1 cellular context compared by ENCODE assay signal in genomic region chr12:49092086-49092815, GRCh38.
TF ChIP-seq lines count a peak whose summit lies in the region.

No MANE protein-coding gene starts in this region.

TF ChIP-seq in HepG2, 621 proteins besides CTCF, POLR2A, EP300 and RAD21 (continued from another document and continues in another):
- TF ChIP-seq MBD4 (IDR thresholded peaks at IDR 0.05; ENCODE audit: borderline replicate concordance, low read length) (no peak), TMF1 (CRISPR knock-in tag; IDR thresholded peaks at IDR 0.05; ENCODE audit: low read depth) (no peak), ZNF232 (CRISPR knock-in tag; IDR thresholded peaks at IDR 0.05; ENCODE audit: borderline replicate concordance) (peak; percentile 30; the same call in 1 of the 2 replicates), ISL2 (CRISPR knock-in tag; IDR thresholded peaks at IDR 0.05) (0 out of 2 replicates have a peak, but pooled peaks have one; percentile 29), CBX1 (IDR thresholded peaks at IDR 0.05; ENCODE audit: low read depth) (no peak), HMG20B (CRISPR knock-in tag; conservative IDR thresholded peaks at IDR 0.05) (0 out of 2 replicates have a peak, but pooled peaks have one; percentile 29), MAF1 (CRISPR knock-in tag; IDR thresholded peaks at IDR 0.05; ENCODE audit: borderline replicate concordance) (no peak), TRAFD1 (CRISPR knock-in tag; IDR thresholded peaks at IDR 0.05; ENCODE audit: borderline replicate concordance) (no peak), KLF11 (CRISPR knock-in tag; IDR thresholded peaks at IDR 0.05) (no peak), GABPB1 (CRISPR knock-in tag; IDR thresholded peaks at IDR 0.05) (peak; percentile 33; the same call in 1 of the 2 replicates), KAT8 (CRISPR knock-in tag; IDR thresholded peaks at IDR 0.05) (no peak), GATAD2A (CRISPR knock-in tag; IDR thresholded peaks at IDR 0.05) (0 out of 2 replicates have a peak, but pooled peaks have one; percentile 13), ZNF446 (CRISPR knock-in tag; IDR thresholded peaks at IDR 0.05) (no peak), ZNF7 (CRISPR knock-in tag; IDR thresholded peaks at IDR 0.05) (no peak), ZNF567 (CRISPR knock-in tag; IDR thresholded peaks at IDR 0.05; ENCODE audit: borderline replicate concordance) (no peak), CC2D1A (CRISPR knock-in tag; IDR thresholded peaks at IDR 0.05) (no peak), ZNF598 (CRISPR knock-in tag; IDR thresholded peaks at IDR 0.05; ENCODE audit: borderline replicate concordance) (no peak), SP1 (IDR thresholded peaks at IDR 0.05) (no peak), SP1 (CRISPR knock-in tag; IDR thresholded peaks at IDR 0.05) (no peak), MAZ (IDR thresholded peaks at IDR 0.05; ENCODE audit: borderline replicate concordance, low read depth, low read length) (no peak), MAZ (CRISPR knock-in tag; IDR thresholded peaks at IDR 0.05; ENCODE audit: low read depth) (no peak), ZNF556 (CRISPR knock-in tag; IDR thresholded peaks at IDR 0.05; ENCODE audit: borderline replicate concordance) (no peak), IKZF4 (CRISPR knock-in tag; IDR thresholded peaks at IDR 0.05; ENCODE audit: borderline replicate concordance, low read depth, not compliant biosample characterization) (no peak), ELF4 (CRISPR knock-in tag; IDR thresholded peaks at IDR 0.05; ENCODE audit: borderline replicate concordance) (no peak), ZNF687 (CRISPR knock-in tag; IDR thresholded peaks at IDR 0.05) (peak; percentile 56), CEBPZ (IDR thresholded peaks at IDR 0.05; ENCODE audit: low read length) (no peak), ONECUT2 (CRISPR knock-in tag; IDR thresholded peaks at IDR 0.05) (no peak), ZNF256 (CRISPR knock-in tag; conservative IDR thresholded peaks at IDR 0.05) (no peak), NAIF1 (CRISPR knock-in tag; IDR thresholded peaks at IDR 0.05; ENCODE audit: borderline replicate concordance) (no peak), RXRB (CRISPR knock-in tag; IDR thresholded peaks at IDR 0.05; ENCODE audit: borderline replicate concordance) (no peak), FIP1L1 (IDR thresholded peaks at IDR 0.05; ENCODE audit: borderline replicate concordance, insufficient read depth, low read depth, low read length) (no peak), MEIS1 (CRISPR knock-in tag; IDR thresholded peaks at IDR 0.05; ENCODE audit: borderline replicate concordance) (no peak)
- TF ChIP-seq, protein P1, sequence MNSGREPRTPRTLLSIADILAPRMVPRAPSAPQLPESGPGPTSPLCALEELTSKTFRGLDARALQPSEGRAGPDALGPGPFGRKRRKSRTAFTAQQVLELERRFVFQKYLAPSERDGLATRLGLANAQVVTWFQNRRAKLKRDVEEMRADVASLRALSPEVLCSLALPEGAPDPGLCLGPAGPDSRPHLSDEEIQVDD (CRISPR knock-in tag; IDR thresholded peaks at IDR 0.05; ENCODE audit: borderline replicate concordance), result no peak
- TF ChIP-seq, protein P2, sequence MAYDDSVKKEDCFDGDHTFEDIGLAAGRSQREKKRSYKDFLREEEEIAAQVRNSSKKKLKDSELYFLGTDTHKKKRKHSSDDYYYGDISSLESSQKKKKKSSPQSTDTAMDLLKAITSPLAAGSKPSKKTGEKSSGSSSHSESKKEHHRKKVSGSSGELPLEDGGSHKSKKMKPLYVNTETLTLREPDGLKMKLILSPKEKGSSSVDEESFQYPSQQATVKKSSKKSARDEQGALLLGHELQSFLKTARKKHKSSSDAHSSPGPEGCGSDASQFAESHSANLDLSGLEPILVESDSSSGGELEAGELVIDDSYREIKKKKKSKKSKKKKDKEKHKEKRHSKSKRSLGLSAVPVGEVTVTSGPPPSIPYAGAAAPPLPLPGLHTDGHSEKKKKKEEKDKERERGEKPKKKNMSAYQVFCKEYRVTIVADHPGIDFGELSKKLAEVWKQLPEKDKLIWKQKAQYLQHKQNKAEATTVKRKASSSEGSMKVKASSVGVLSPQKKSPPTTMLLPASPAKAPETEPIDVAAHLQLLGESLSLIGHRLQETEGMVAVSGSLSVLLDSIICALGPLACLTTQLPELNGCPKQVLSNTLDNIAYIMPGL (CRISPR knock-in tag; IDR thresholded peaks at IDR 0.05; ENCODE audit: borderline replicate concordance in 1 of 2, low read depth in 1 of 2), result 0 out of 4 replicates have a peak, but pooled peaks of 1 of the 2 experiments have one; percentile 31
- TF ChIP-seq, protein P3, sequence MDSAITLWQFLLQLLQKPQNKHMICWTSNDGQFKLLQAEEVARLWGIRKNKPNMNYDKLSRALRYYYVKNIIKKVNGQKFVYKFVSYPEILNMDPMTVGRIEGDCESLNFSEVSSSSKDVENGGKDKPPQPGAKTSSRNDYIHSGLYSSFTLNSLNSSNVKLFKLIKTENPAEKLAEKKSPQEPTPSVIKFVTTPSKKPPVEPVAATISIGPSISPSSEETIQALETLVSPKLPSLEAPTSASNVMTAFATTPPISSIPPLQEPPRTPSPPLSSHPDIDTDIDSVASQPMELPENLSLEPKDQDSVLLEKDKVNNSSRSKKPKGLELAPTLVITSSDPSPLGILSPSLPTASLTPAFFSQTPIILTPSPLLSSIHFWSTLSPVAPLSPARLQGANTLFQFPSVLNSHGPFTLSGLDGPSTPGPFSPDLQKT (CRISPR knock-in tag; IDR thresholded peaks at IDR 0.05; ENCODE audit: borderline replicate concordance), result no peak
- TF ChIP-seq, protein P4, sequence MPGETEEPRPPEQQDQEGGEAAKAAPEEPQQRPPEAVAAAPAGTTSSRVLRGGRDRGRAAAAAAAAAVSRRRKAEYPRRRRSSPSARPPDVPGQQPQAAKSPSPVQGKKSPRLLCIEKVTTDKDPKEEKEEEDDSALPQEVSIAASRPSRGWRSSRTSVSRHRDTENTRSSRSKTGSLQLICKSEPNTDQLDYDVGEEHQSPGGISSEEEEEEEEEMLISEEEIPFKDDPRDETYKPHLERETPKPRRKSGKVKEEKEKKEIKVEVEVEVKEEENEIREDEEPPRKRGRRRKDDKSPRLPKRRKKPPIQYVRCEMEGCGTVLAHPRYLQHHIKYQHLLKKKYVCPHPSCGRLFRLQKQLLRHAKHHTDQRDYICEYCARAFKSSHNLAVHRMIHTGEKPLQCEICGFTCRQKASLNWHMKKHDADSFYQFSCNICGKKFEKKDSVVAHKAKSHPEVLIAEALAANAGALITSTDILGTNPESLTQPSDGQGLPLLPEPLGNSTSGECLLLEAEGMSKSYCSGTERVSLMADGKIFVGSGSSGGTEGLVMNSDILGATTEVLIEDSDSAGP (CRISPR knock-in tag; IDR thresholded peaks at IDR 0.05; ENCODE audit: borderline replicate concordance), result peak; percentile 26; the same call in 1 of the 2 replicates
- TF ChIP-seq, protein P5, sequence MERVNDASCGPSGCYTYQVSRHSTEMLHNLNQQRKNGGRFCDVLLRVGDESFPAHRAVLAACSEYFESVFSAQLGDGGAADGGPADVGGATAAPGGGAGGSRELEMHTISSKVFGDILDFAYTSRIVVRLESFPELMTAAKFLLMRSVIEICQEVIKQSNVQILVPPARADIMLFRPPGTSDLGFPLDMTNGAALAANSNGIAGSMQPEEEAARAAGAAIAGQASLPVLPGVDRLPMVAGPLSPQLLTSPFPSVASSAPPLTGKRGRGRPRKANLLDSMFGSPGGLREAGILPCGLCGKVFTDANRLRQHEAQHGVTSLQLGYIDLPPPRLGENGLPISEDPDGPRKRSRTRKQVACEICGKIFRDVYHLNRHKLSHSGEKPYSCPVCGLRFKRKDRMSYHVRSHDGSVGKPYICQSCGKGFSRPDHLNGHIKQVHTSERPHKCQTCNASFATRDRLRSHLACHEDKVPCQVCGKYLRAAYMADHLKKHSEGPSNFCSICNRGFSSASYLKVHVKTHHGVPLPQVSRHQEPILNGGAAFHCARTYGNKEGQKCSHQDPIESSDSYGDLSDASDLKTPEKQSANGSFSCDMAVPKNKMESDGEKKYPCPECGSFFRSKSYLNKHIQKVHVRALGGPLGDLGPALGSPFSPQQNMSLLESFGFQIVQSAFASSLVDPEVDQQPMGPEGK (CRISPR knock-in tag; IDR thresholded peaks at IDR 0.05), result no peak
- TF ChIP-seq, protein P6, sequence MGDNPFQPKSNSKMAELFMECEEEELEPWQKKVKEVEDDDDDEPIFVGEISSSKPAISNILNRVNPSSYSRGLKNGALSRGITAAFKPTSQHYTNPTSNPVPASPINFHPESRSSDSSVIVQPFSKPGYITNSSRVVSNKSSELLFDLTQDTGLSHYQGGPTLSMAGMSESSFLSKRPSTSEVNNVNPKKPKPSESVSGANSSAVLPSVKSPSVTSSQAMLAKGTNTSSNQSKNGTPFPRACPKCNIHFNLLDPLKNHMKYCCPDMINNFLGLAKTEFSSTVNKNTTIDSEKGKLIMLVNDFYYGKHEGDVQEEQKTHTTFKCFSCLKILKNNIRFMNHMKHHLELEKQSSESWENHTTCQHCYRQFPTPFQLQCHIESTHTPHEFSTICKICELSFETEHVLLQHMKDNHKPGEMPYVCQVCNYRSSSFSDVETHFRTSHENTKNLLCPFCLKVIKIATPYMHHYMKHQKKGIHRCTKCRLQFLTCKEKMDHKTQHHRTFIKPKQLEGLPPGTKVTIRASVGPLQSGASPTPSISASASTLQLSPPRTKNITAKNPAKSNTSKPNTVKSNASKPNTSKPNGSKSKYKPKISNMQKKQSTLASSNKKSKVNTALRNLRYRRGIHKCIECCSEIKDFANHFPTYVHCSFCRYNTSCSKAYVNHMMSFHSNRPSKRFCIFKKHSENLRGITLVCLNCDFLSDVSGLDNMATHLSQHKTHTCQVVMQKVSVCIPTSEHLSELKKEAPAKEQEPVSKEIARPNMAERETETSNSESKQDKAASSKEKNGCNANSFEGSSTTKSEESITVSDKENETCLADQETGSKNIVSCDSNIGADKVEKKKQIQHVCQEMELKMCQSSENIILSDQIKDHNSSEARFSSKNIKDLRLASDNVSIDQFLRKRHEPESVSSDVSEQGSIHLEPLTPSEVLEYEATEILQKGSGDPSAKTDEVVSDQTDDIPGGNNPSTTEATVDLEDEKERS (CRISPR knock-in tag; IDR thresholded peaks at IDR 0.05), result no peak
- TF ChIP-seq, protein P7, sequence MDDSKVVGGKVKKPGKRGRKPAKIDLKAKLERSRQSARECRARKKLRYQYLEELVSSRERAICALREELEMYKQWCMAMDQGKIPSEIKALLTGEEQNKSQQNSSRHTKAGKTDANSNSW (CRISPR knock-in tag; IDR thresholded peaks at IDR 0.05; ENCODE audit: borderline replicate concordance), result no peak
